In genomic region chr1:171754971-171755370, GRCh38 we compare ENCODE assay signal across 23 cellular contexts. TPM values are rescaled to one million over a fixed set of nuclear protein-coding genes. Genes with fewer than 3 reads are reported as not detected.
A peak's percentile ranks its signal among the peaks of the same experiment; 100 is the strongest.
DNase-seq lines count a peak whose midpoint lies in the region; ATAC-seq, FAIRE-seq and TF ChIP-seq lines count a peak whose summit lies in the region.
"Had no signal": no experiment of that assay in that cellular context is flagged by ENCODE, and none has a peak within 500 bp of the region (broad histone marks: within the 10 kb centered on the region; RNA-seq: fewer than 3 reads in every experiment).

No MANE protein-coding gene starts in this region.

- H4K20me1 ChIP-seq in SK-N-SH (ENCODE audit: insufficient read depth): no peaks in the 10 kb centered on the region

- CTCF ChIA-PET in SK-N-SH (lab: Yijun Ruan, JAX): interaction anchor here (0.9 kb wide), 1 partner anchor 22 kb away, joined by 3 read pairs; no protein-coding TSS in a partner anchor

- no peaks in the 10 kb centered on the region for H3F3A ChIP-seq in SK-N-SH (replicated peaks; ENCODE audit: insufficient read depth)

- no peak for FAIRE-seq in HTR-8/SVneo (lab: Jason Lieb, UNC)
- FAIRE-seq: A549, astrocyte had no signal

- TF ChIP-seq EP300 in SK-N-SH (IDR thresholded peaks at IDR 0.05; ENCODE audit: borderline replicate concordance in 1 of 2, low read depth in 1 of 2, low read length in 1 of 2): no peak

- POLR2A ChIA-PET in SK-N-SH (lab: Yijun Ruan, JAX): no interaction called here

- H3K9ac ChIP-seq in SK-N-SH: no peak overlapping the region
- peak overlapping the region; percentile 16 for H3K9ac ChIP-seq in adipocyte (ENCODE audit: low read length)

- intact Hi-C loops in upper lobe of right lung (cut with DNase I): no loop called here

- H3K79me2 ChIP-seq in SK-N-SH (ENCODE audit: insufficient read depth): no peaks in the 10 kb centered on the region

- H3K4me2 ChIP-seq in SK-N-SH: 0 out of 2 replicates have a peak overlapping the region, but pooled peaks have one; percentile 2
- H3K4me2 ChIP-seq: A549 had no signal

- no peak for TF ChIP-seq CTCF in SK-N-SH (IDR thresholded peaks at IDR 0.05)
- no peak for TF ChIP-seq CTCF in fibroblast of villous mesenchyme (IDR thresholded peaks at IDR 0.05; ENCODE audit: insufficient read depth, low read depth, low read length)
- no peak for TF ChIP-seq CTCF in upper lobe of right lung (IDR thresholded peaks at IDR 0.05)

- TF ChIP-seq RAD21 in SK-N-SH (IDR thresholded peaks at IDR 0.05; ENCODE audit: low read length): no peak

- H3K27me3 ChIP-seq in SK-N-SH (ENCODE audit: insufficient read depth) (no peaks in the 10 kb centered on the region), adipocyte (replicated peaks; ENCODE audit: control insufficient read depth, insufficient read depth, low read length) (no peaks in the 10 kb centered on the region), upper lobe of right lung (no peaks in the 10 kb centered on the region)
- H3K27me3 ChIP-seq: stomach had no signal

- DNase-seq in SK-N-SH (no peak), adipocyte (ENCODE audit: low read depth) (no peak), fibroblast of villous mesenchyme (ENCODE audit: low read depth) (peak; percentile 31), upper lobe of right lung (no peak), HTR-8/SVneo (ENCODE audit: insufficient read length, low spot score) (no peak)
- DNase-seq: activated CD4-positive, alpha-beta T cell treated with anti-CD3 and anti-CD28 coated beads for 48 hours; BE2C; Caco-2; effector CD4-positive, alpha-beta T cell; natural killer cell; NCI-H146; NCI-H526; Right ventricle myocardium superior; stimulated activated CD4-positive, alpha-beta T cell treated with anti-CD3 and anti-CD28 coated beads, Interleukin-12 subunit alpha, Interleukin-12 subunit beta, amount 100 ng/mL, for 4 hours; stimulated activated CD4-positive, alpha-beta T cell treated with anti-CD3 and anti-CD28 coated beads, Interleukin-4, amount 100 ng/mL, for 4 hours; stomach; trophoblast cell had no signal

- H3K4me1 ChIP-seq in SK-N-SH (ENCODE audit: control insufficient read depth in 1 of 2, insufficient read depth in 2 of 2, low read depth in 1 of 2, low read length in 1 of 2) (peaks cover 0 to 7% of the 10 kb centered on the region in 2 experiments; a peak in 2 of 4 replicates), adipocyte (ENCODE audit: control insufficient read depth, insufficient read depth, low read length) (peaks cover 14% of the 10 kb centered on the region), upper lobe of right lung (peaks cover 10% of the 10 kb centered on the region)
- H3K4me1 ChIP-seq: A549, BE2C, Caco-2 had no signal

- H3K9me3 ChIP-seq in SK-N-SH (no peaks in the 10 kb centered on the region), adipocyte (ENCODE audit: control insufficient read depth, low read length) (no peaks in the 10 kb centered on the region), upper lobe of right lung (no peaks in the 10 kb centered on the region)
- H3K9me3 ChIP-seq: BE2C, HAP-1, stomach had no signal

- H3K36me3 ChIP-seq in SK-N-SH (replicated peaks in 1 of 2; ENCODE audit: control insufficient read depth in 1 of 2, insufficient read depth in 2 of 2, low read length in 1 of 2) (no peaks in the 10 kb centered on the region), adipocyte (ENCODE audit: control insufficient read depth, insufficient read depth, low read length, severe bottlenecking) (no peaks in the 10 kb centered on the region), upper lobe of right lung (no peaks in the 10 kb centered on the region)
- H3K36me3 ChIP-seq: BE2C, HAP-1, stomach had no signal

- H3K4me3 ChIP-seq in SK-N-SH (ENCODE audit: low read depth in 2 of 2, low read length in 1 of 2) (no peak overlapping the region), adipocyte (ENCODE audit: low read length) (peak overlapping the region; percentile 12), fibroblast of villous mesenchyme (ENCODE audit: low read depth, low read length) (no peak overlapping the region), upper lobe of right lung (no peak overlapping the region)
- H3K4me3 ChIP-seq: A549, HAP-1, stomach had no signal

- 100% methylated on average over 1 of the region's 1 CpG for WGBS in SK-N-SH (ENCODE audit: low lambda C conversion rate)

- H2AFZ ChIP-seq in SK-N-SH (ENCODE audit: low read depth): no peak overlapping the region

- ATAC-seq in SK-N-SH treated with all-trans-retinoic acid at 6 μM for 48 hours (no peak; the same call in 2 of the 3 replicates), upper lobe of right lung (no peak), GM21423 (IDR thresholded peaks at IDR 0.05; ENCODE audit: unreplicated experiment) (no peak), HG03439 (IDR thresholded peaks at IDR 0.05; ENCODE audit: unreplicated experiment) (no peak)
- ATAC-seq: A549, natural killer cell had no signal

- no peaks in the 10 kb centered on the region for H3K9me2 ChIP-seq in SK-N-SH

- H3K27ac ChIP-seq in SK-N-SH (ENCODE audit: low read depth in 2 of 2, low read length in 1 of 2) (no peak overlapping the region), upper lobe of right lung (peak overlapping the region; percentile 71)
- H3K27ac ChIP-seq: A549, stomach had no signal

TF ChIP-seq in SK-N-SH, 30 proteins besides CTCF, POLR2A, EP300 and RAD21:
- TF ChIP-seq TEAD4 (IDR thresholded peaks at IDR 0.05; ENCODE audit: borderline replicate concordance, insufficient read depth) (no peak), SMC3 (IDR thresholded peaks at IDR 0.05; ENCODE audit: low read depth, low read length) (no peak), FOXM1 (IDR thresholded peaks at IDR 0.05; ENCODE audit: low read depth) (no peak), SIN3A (IDR thresholded peaks at IDR 0.05; ENCODE audit: borderline replicate concordance, low read depth, low read length) (no peak), FOXJ3 (CRISPR knock-in tag; IDR thresholded peaks at IDR 0.05) (no peak), CHD2 (IDR thresholded peaks at IDR 0.05; ENCODE audit: low read length, partially characterized antibody) (no peak), RXRA (IDR thresholded peaks at IDR 0.05; ENCODE audit: borderline replicate concordance, low read depth) (no peak)

TF ChIP-seq in SK-N-SH treated with all-trans-retinoic acid at 6 μM for 48 hours, 23 proteins besides CTCF, POLR2A, EP300 and RAD21 (continues in another document):
- TF ChIP-seq ZNF565 (CRISPR knock-in tag; conservative IDR thresholded peaks at IDR 0.05; ENCODE audit: low read depth): no peak
- no peak for TF ChIP-seq POU6F1 (CRISPR knock-in tag; IDR thresholded peaks at IDR 0.05; ENCODE audit: borderline replicate concordance, low read depth)
- no peak for TF ChIP-seq TOX (CRISPR knock-in tag; IDR thresholded peaks at IDR 0.05; ENCODE audit: borderline replicate concordance)
- TF ChIP-seq TSHZ2 (CRISPR knock-in tag; IDR thresholded peaks at IDR 0.05): no peak
- no peak for TF ChIP-seq ZNF70 (CRISPR knock-in tag; IDR thresholded peaks at IDR 0.05)
- no peak for TF ChIP-seq GLIS3 (CRISPR knock-in tag; IDR thresholded peaks at IDR 0.05)
- TF ChIP-seq ARNTL (CRISPR knock-in tag; IDR thresholded peaks at IDR 0.05; ENCODE audit: borderline replicate concordance, low read depth): no peak
- TF ChIP-seq TCF4 (CRISPR knock-in tag; IDR thresholded peaks at IDR 0.05; ENCODE audit: borderline replicate concordance): no peak
- no peak for TF ChIP-seq PPARA (CRISPR knock-in tag; IDR thresholded peaks at IDR 0.05; ENCODE audit: borderline replicate concordance)
- no peak for TF ChIP-seq ZFP30 (CRISPR knock-in tag; IDR thresholded peaks at IDR 0.05)

RNA-seq across cellular contexts. Expression of gene VAMP4, which starts 13.1 kb away (rescaled TPM):
- polyA plus RNA-seq in SK-N-SH (2012; rRNA removed): 2.5 and 3.3 TPM in 2 replicates
- 4.4 and 4.8 TPM in 2 replicates for polyA plus RNA-seq in SK-N-SH (2012; cell fraction: cytosol; rRNA removed)
- polyA plus RNA-seq in SK-N-SH (2012; cell fraction: nucleus; rRNA removed): 2.6 and 5.1 TPM in 2 replicates
- total RNA-seq in fibroblast of villous mesenchyme (7.3 and 7.7 TPM in 2 replicates), upper lobe of right lung (19.2 TPM)

RNA-seq across cellular contexts. Expression of gene METTL13, which starts 26.5 kb away (rescaled TPM):
- 32.7 and 41.2 TPM in 2 replicates for polyA plus RNA-seq in SK-N-SH (2012; rRNA removed)
- 30.4 and 36.8 TPM in 2 replicates for polyA plus RNA-seq in SK-N-SH (2012; cell fraction: cytosol; rRNA removed)
- 24.8 and 31.7 TPM in 2 replicates for polyA plus RNA-seq in SK-N-SH (2012; cell fraction: nucleus; rRNA removed)
- total RNA-seq in fibroblast of villous mesenchyme (11.9 and 13.0 TPM in 2 replicates), upper lobe of right lung (27.8 TPM)
